In genomic region chr11:120391297-120391696, GRCh38 we compare ENCODE assay signal across 11 cellular contexts. TPM values are rescaled to one million over a fixed set of nuclear protein-coding genes. Genes with fewer than 3 reads are reported as not detected.
A peak's percentile ranks its signal among the peaks of the same experiment; 100 is the strongest.
DNase-seq lines count a peak whose midpoint lies in the region; ATAC-seq, FAIRE-seq and TF ChIP-seq lines count a peak whose summit lies in the region.
"Had no signal": no experiment of that assay in that cellular context is flagged by ENCODE, and none has a peak within 500 bp of the region (broad histone marks: within the 10 kb centered on the region; RNA-seq: fewer than 3 reads in every experiment).

No MANE protein-coding gene starts in this region.

- TF ChIP-seq POLR2A in IMR-90 (IDR thresholded peaks at IDR 0.05; ENCODE audit: low read depth, low read length): no peak
- TF ChIP-seq POLR2A in H1 (IDR thresholded peaks at IDR 0.05; ENCODE audit: control extremely low read depth in 1 of 2, low read depth in 2 of 2, low read length in 2 of 2): no peak
- TF ChIP-seq POLR2A in HepG2 (IDR thresholded peaks at IDR 0.05; ENCODE audit: insufficient read depth in 1 of 2, low read depth in 2 of 2, low read length in 2 of 2): no peak

- H2BK5ac ChIP-seq in IMR-90 (ENCODE audit: low read depth, low read length, poor library complexity, severe bottlenecking): peak overlapping the region; percentile 52
- H2BK5ac ChIP-seq in H1 (ENCODE audit: low read depth, low read length): no peak overlapping the region

- no peak overlapping the region for H3K14ac ChIP-seq in IMR-90 (replicated peaks; ENCODE audit: low read depth, low read length)
- no peak overlapping the region for H3K14ac ChIP-seq in H1 (ENCODE audit: insufficient read length)

- intact Hi-C loops in IMR-90 (cut with micrococcal nuclease): no loop called here
- intact Hi-C loops in HepG2 (cut with micrococcal nuclease; ENCODE audit: unreplicated experiment): loop anchor here (1.0 to 2.0 kb wide), 2 partner anchors 10 to 18 kb away; no protein-coding TSS in a partner anchor

- BruUV-seq in IMR-90 (replicated peaks; lab: Mats Ljungman, UMichigan) (no TSS peak), HepG2 (replicated peaks; lab: Mats Ljungman, UMichigan) (no TSS peak)

- peak; percentile 55 for FAIRE-seq in H1 (lab: Jason Lieb, UNC)
- peak; percentile 48 for FAIRE-seq in HepG2 (lab: Jason Lieb, UNC)

- CTCF ChIA-PET in IMR-90 (lab: Yijun Ruan, JAX): interaction anchor here (0.9 kb wide), 1 partner anchor 8 kb away, joined by 3 read pairs; no protein-coding TSS in a partner anchor
- CTCF ChIA-PET in H1 (lab: Charles Lee; ENCODE audit: partially characterized antibody): interaction anchor here (0.7 to 1.1 kb wide), 4 partner anchors 40 to 96 kb away, joined by 3 read pairs; no protein-coding TSS in a partner anchor
- CTCF ChIA-PET in HepG2 (lab: Yijun Ruan, JAX; ENCODE audit: low intra/inter-chr PET ratio, low total read pairs): no interaction called here

- POLR2A ChIA-PET in IMR-90 (lab: Charles Lee; ENCODE audit: unreplicated experiment): no interaction called here
- POLR2A ChIA-PET in H1 (lab: Charles Lee; ENCODE audit: partially characterized antibody): interaction anchor here (0.8 kb wide), 1 partner anchor 55 kb away, joined by 3 read pairs; the partner anchor contains the start of gene ARHGEF12
- POLR2A ChIA-PET in HepG2 (lab: Yijun Ruan, JAX): interaction anchor here (0.6 to 1.8 kb wide), 6 partner anchors 10 to 676 kb away, joined by 3 to 17 read pairs (median 7); partner anchors contain the start of gene ARHGEF12

- no peaks in the 10 kb centered on the region for H3K23me2 ChIP-seq in H1 (ENCODE audit: low read depth, low read length)

- H3K4ac ChIP-seq in IMR-90 (ENCODE audit: low read depth, low read length): no peak overlapping the region
- no peak overlapping the region for H3K4ac ChIP-seq in H1 (replicated peaks; ENCODE audit: insufficient read length, low read depth, low read length)

- in situ Hi-C loops in IMR-90 (cut with MboI; ENCODE audit: low sequenced_read_pairs) (no loop called here), HepG2 (cut with HindIII; ENCODE audit: extremely low pct_ligation_motif_present, low pct_unique_long_range_greater_than_20kb) (loop anchor here (5.0 kb wide), 1 partner anchor 54 kb away; the partner anchor contains the start of gene ARHGEF12)

- H3K9ac ChIP-seq in IMR-90 (ENCODE audit: low read depth, low read length) (no peak overlapping the region), H1 (replicated peaks in 1 of 4; ENCODE audit: extremely low read depth in 1 of 4, low read depth in 3 of 4, low read length in 3 of 4) (no peak overlapping the region), HepG2 (ENCODE audit: insufficient read depth, low read depth, low read length) (peak overlapping the region; percentile 52)

- H3K9me1 ChIP-seq in IMR-90 (ENCODE audit: insufficient read depth, low read length): no peaks in the 10 kb centered on the region

- H2BK20ac ChIP-seq in IMR-90 (ENCODE audit: low read depth, low read length): no peak overlapping the region
- no peak overlapping the region for H2BK20ac ChIP-seq in H1 (ENCODE audit: low read length)

- H3K4me3 ChIP-seq in IMR-90 (ENCODE audit: insufficient read depth, low read depth, low read length) (no peak overlapping the region), H1 (ENCODE audit: extremely low read depth in 1 of 4, insufficient read depth in 2 of 4, low read depth in 3 of 4, low read length in 4 of 4) (no peak overlapping the region), HepG2 (replicated peaks in 1 of 3; ENCODE audit: insufficient read depth in 1 of 3, low read depth in 2 of 3, low read length in 3 of 3) (peak overlapping the region in 2 of 3 experiments; percentile 38 to 39; a peak in 2 of 6 replicates)
- H3K4me3 ChIP-seq: SJCRH30 had no signal

- no peaks in the 10 kb centered on the region for H3K36me3 ChIP-seq in IMR-90 (ENCODE audit: control insufficient read depth, insufficient read depth, low read length)
- H3K36me3 ChIP-seq in H1 (ENCODE audit: control insufficient read depth in 2 of 4, insufficient read depth in 4 of 4, low read length in 3 of 4): no peaks in the 10 kb centered on the region; a peak in 1 of 8 replicates
- H3K36me3 ChIP-seq in HepG2 (replicated peaks in 1 of 2; ENCODE audit: control insufficient read depth in 1 of 2, insufficient read depth in 2 of 2, low read length in 2 of 2): no peaks in the 10 kb centered on the region
- H3K36me3 ChIP-seq: SJCRH30 had no signal

- DNase-seq in IMR-90: no peak
- DNase-seq in H1 (ENCODE audit: low read depth in 1 of 2, low spot score in 2 of 2): no peak
- peak; percentile 92 for DNase-seq in HepG2 (ENCODE audit: low spot score)
- peak; percentile 81 for DNase-seq in putamen (ENCODE audit: low spot score)
- no peak for DNase-seq in NCI-H748 (lab: John Stamatoyannopoulos, UW; ENCODE audit: unreplicated experiment)
- no peak for DNase-seq in AG20443 (ENCODE audit: low spot score)
- DNase-seq in NCI-H526 (lab: John Stamatoyannopoulos, UW): no peak
- DNase-seq in ureter (ENCODE audit: low spot score): no peak
- DNase-seq: activated CD4-positive, CD25-positive, alpha-beta regulatory T cell treated with anti-CD3 and anti-CD28 coated beads, Interleukin-2, amount 50 U/mL, for 72 hours; activated T-cell treated with anti-CD3 and anti-CD28 coated beads, Interleukin-2, amount 50 U/mL, for 4 hours had no signal

- H3K27me3 ChIP-seq in IMR-90 (ENCODE audit: control insufficient read depth, insufficient read depth, low read length) (no peaks in the 10 kb centered on the region), H1 (replicated peaks in 1 of 4; ENCODE audit: control insufficient read depth in 3 of 4, extremely low read depth in 1 of 4, insufficient read depth in 3 of 4, low read length in 3 of 4) (no peaks in the 10 kb centered on the region), HepG2 (ENCODE audit: control insufficient read depth in 1 of 2, insufficient read depth in 2 of 2, low read length in 2 of 2) (no peaks in the 10 kb centered on the region)
- H3K27me3 ChIP-seq: SJCRH30 had no signal

- no peak overlapping the region; the same call in 1 of the 2 replicates for H3K18ac ChIP-seq in IMR-90 (ENCODE audit: low read depth, low read length)
- no peak overlapping the region for H3K18ac ChIP-seq in H1 (ENCODE audit: extremely low read depth, low read length)

- H3K79me1 ChIP-seq in IMR-90 (ENCODE audit: low read depth in 1 of 2, low read length in 2 of 2): peaks cover 21 to 59% of the 10 kb centered on the region in 2 experiments
- H3K79me1 ChIP-seq in H1 (ENCODE audit: low read depth, low read length): peaks cover 4% of the 10 kb centered on the region; the same call in 1 of the 2 replicates

- ATAC-seq in IMR-90 (ENCODE audit: low read depth): peak; percentile 42; the same call in 1 of the 2 replicates
- peak; percentile 99 for ATAC-seq in HepG2
- ATAC-seq: activated T-cell treated with anti-CD3 and anti-CD28 coated beads, Interleukin-2, amount 50 U/mL, for 4 hours had no signal

- H2AFZ ChIP-seq in IMR-90 (replicated peaks; ENCODE audit: low read length, poor library complexity) (no peak overlapping the region), H1 (ENCODE audit: low read length) (no peak overlapping the region), HepG2 (ENCODE audit: low read length) (no peak overlapping the region)

- H3K56ac ChIP-seq in IMR-90 (ENCODE audit: extremely low read depth, insufficient read depth, low read length): no peak overlapping the region
- H3K56ac ChIP-seq in H1 (replicated peaks; ENCODE audit: insufficient read length, low read depth, low read length): no peak overlapping the region

- TF ChIP-seq EP300 in H1 (IDR thresholded peaks at IDR 0.05; ENCODE audit: borderline replicate concordance in 1 of 2, low read depth in 2 of 2, low read length in 2 of 2) (no peak), HepG2 (IDR thresholded peaks at IDR 0.05; ENCODE audit: low read depth in 2 of 2, low read length in 2 of 2) (no peak), HepG2 (CRISPR knock-in tag; IDR thresholded peaks at IDR 0.05; ENCODE audit: borderline replicate concordance) (no peak)

- H2BK15ac ChIP-seq in IMR-90 (ENCODE audit: low read depth, low read length) (no peak overlapping the region), H1 (ENCODE audit: low read length) (no peak overlapping the region)

- no peak overlapping the region for H3K4me2 ChIP-seq in IMR-90 (ENCODE audit: low read depth, low read length)
- no peak overlapping the region for H3K4me2 ChIP-seq in H1 (ENCODE audit: insufficient read depth in 1 of 2, low read depth in 2 of 2, low read length in 2 of 2)
- H3K4me2 ChIP-seq in HepG2 (ENCODE audit: low read depth, low read length): peak overlapping the region; percentile 68

- H4K8ac ChIP-seq in IMR-90 (ENCODE audit: low read depth in 2 of 2, low read length in 2 of 2) (no peak overlapping the region), H1 (ENCODE audit: extremely low read depth, insufficient read depth, low read length) (no peak overlapping the region)

- no peak overlapping the region for H2BK120ac ChIP-seq in IMR-90 (ENCODE audit: low read depth, low read length)
- H2BK120ac ChIP-seq in H1 (replicated peaks; ENCODE audit: low read depth, low read length): no peak overlapping the region

- H3K23ac ChIP-seq in IMR-90 (ENCODE audit: low read depth, low read length) (no peak overlapping the region), H1 (ENCODE audit: insufficient read length) (no peak overlapping the region)

- no peak overlapping the region for H2AK5ac ChIP-seq in IMR-90 (ENCODE audit: low read depth, low read length)
- no peak overlapping the region for H2AK5ac ChIP-seq in H1 (ENCODE audit: low read depth, low read length)

- H4K91ac ChIP-seq in IMR-90 (ENCODE audit: insufficient read depth, low read depth, low read length) (no peak overlapping the region), H1 (replicated peaks; ENCODE audit: insufficient read length, low read length) (no peak overlapping the region)

- H3K79me2 ChIP-seq in H1 (ENCODE audit: control insufficient read depth in 1 of 2, insufficient read depth in 2 of 2, low read length in 2 of 2) (peaks cover 0 to 59% of the 10 kb centered on the region in 2 experiments; a peak in 2 of 4 replicates), HepG2 (ENCODE audit: insufficient read depth, low read length) (peaks cover 88% of the 10 kb centered on the region)

- H4K5ac ChIP-seq in IMR-90 (ENCODE audit: low read depth, low read length) (no peak overlapping the region), H1 (ENCODE audit: insufficient read length, low read depth, low read length) (no peak overlapping the region)

- TF ChIP-seq CTCF in IMR-90 (conservative IDR thresholded peaks at IDR 0.05; ENCODE audit: low read depth, low read length) (no peak), H1 (IDR thresholded peaks at IDR 0.05; ENCODE audit: control extremely low read depth in 1 of 3, insufficient read depth in 1 of 3, low read depth in 1 of 3, low read length in 3 of 3) (no peak), HepG2 (CRISPR knock-in tag; IDR thresholded peaks at IDR 0.05) (no peak)

- H3K9me3 ChIP-seq in IMR-90 (ENCODE audit: control insufficient read depth, insufficient read depth, low read length): no peaks in the 10 kb centered on the region
- peaks cover 4 to 6% of the 10 kb centered on the region in 2 experiments; a peak in 1 of 4 replicates for H3K9me3 ChIP-seq in H1 (ENCODE audit: insufficient read depth in 2 of 2, low read depth in 1 of 2, low read length in 1 of 2)
- H3K9me3 ChIP-seq in HepG2 (ENCODE audit: low read length): no peaks in the 10 kb centered on the region
- H3K9me3 ChIP-seq: SJCRH30 had no signal

- H2AK9ac ChIP-seq in IMR-90 (replicated peaks; ENCODE audit: low read depth, low read length, poor library complexity): no peak overlapping the region

- TF ChIP-seq RAD21 in IMR-90 (IDR thresholded peaks at IDR 0.05; ENCODE audit: low read length) (no peak), H1 (IDR thresholded peaks at IDR 0.05 in 1 of 2, conservative IDR thresholded peaks at IDR 0.05 in 1 of 2; ENCODE audit: low read depth in 2 of 2, low read length in 2 of 2) (no peak), HepG2 (CRISPR knock-in tag; IDR thresholded peaks at IDR 0.05) (no peak)

- H2BK12ac ChIP-seq in H1 (ENCODE audit: low read depth, low read length): no peak overlapping the region

- dilution Hi-C loops in IMR-90 (cut with HindIII; ENCODE audit: low sequenced_read_pairs, unreplicated experiment): no loop called here

- no peak overlapping the region for H3K27ac ChIP-seq in IMR-90 (ENCODE audit: insufficient read depth, low read length)
- no peak overlapping the region for H3K27ac ChIP-seq in H1 (ENCODE audit: low read depth, low read length)
- peak overlapping the region; percentile 82 for H3K27ac ChIP-seq in HepG2 (ENCODE audit: extremely low read length, insufficient read depth, low read length)
- H3K27ac ChIP-seq: SJCRH30 had no signal

- H4K20me1 ChIP-seq in IMR-90 (ENCODE audit: insufficient read depth, low read length) (peaks cover 44% of the 10 kb centered on the region; the same call in 1 of the 2 replicates), H1 (replicated peaks in 1 of 2; ENCODE audit: control insufficient read depth in 1 of 2, insufficient read depth in 2 of 2, low read length in 2 of 2) (peaks cover 0 to 3% of the 10 kb centered on the region in 2 experiments), HepG2 (ENCODE audit: insufficient read depth, low read length) (peaks cover 5% of the 10 kb centered on the region)

- peaks cover 8% of the 10 kb centered on the region for H3K4me1 ChIP-seq in IMR-90 (ENCODE audit: control insufficient read depth, insufficient read depth, low read length)
- H3K4me1 ChIP-seq in H1 (replicated peaks in 1 of 4; ENCODE audit: control insufficient read depth in 3 of 4, insufficient read depth in 4 of 4, low read length in 3 of 4): peaks cover 0 to 3% (median 0%) of the 10 kb centered on the region in 4 experiments; a peak in 1 of 7 replicates
- H3K4me1 ChIP-seq in HepG2 (ENCODE audit: insufficient read depth, low read length): peaks cover 72% of the 10 kb centered on the region
- H3K4me1 ChIP-seq: SJCRH30 had no signal

RNA-seq across cellular contexts. Expression of gene ARHGEF12, which starts 55.1 kb away (rescaled TPM):
- total RNA-seq in IMR-90 (2012; rRNA removed) (115 and 131 TPM in 2 replicates), HepG2 (2016; rRNA removed; fragmentation: Illumina TruSeq; extraction: Trizol) (54.4 and 72.2 TPM in 2 replicates), ureter (163 TPM)
- polyA plus RNA-seq in IMR-90 (2012; rRNA removed) (20.0 and 25.5 TPM in 2 replicates), H1 (2011; rRNA removed) (3.7 and 5.1 TPM in 2 replicates), HepG2 (2011; rRNA removed) (16.2 and 17.9 TPM in 2 replicates)
- polyA plus RNA-seq in IMR-90 (2012; cell fraction: cytosol; rRNA removed): 4.8 and 7.0 TPM in 2 replicates
- polyA plus RNA-seq in IMR-90 (2012; cell fraction: nucleus; rRNA removed; ENCODE audit: low replicate concordance): 4.6 and 29.2 TPM in 2 replicates
- total RNA-seq in H1 (2021; fragmentation: NEBNext Ultra II Directional; extraction: Animal tissue kit (Norgen Biotek cat#: 25700)): 31.2 and 33.7 TPM in 2 replicates
- 7.2 TPM for polyA plus RNA-seq in H1 (2011; cell fraction: cytosol; rRNA removed)
- 7.9 TPM for polyA plus RNA-seq in H1 (2011; cell fraction: nucleus; rRNA removed)
- 9.8 to 15.0 TPM (median 12.8 TPM) in 4 replicates for polyA plus RNA-seq in H1 (2012, experiment 1 of 2)
- 0.60 TPM for polyA plus RNA-seq in H1 (2012, experiment 2 of 2)
- 10.5 TPM for polyA plus RNA-seq in H1 (2013, experiment 1 of 2)
- 10.2 TPM for polyA plus RNA-seq in H1 (2013, experiment 2 of 2)
- 32.5 and 43.1 TPM in 2 replicates for polyA minus RNA-seq in H1 (2011; rRNA and poly(A)+ RNA removed)
- polyA minus RNA-seq in H1 (2011; cell fraction: cytosol; rRNA and poly(A)+ RNA removed): 21.2 TPM
- polyA minus RNA-seq in H1 (2011; cell fraction: nucleus; rRNA and poly(A)+ RNA removed): 57.4 TPM
- 23.8 and 24.8 TPM in 2 replicates for total RNA-seq in HepG2 (2016; cell fraction: cytosol; rRNA removed; fragmentation: Illumina TruSeq; extraction: Trizol; ENCODE audit: low read depth)
- total RNA-seq in HepG2 (2016; cell fraction: insoluble cytoplasmic fraction; rRNA removed; fragmentation: Illumina TruSeq; extraction: Trizol): 51.9 and 66.9 TPM in 2 replicates
- 27.8 and 29.0 TPM in 2 replicates for total RNA-seq in HepG2 (2016; cell fraction: membrane; rRNA removed; fragmentation: Illumina TruSeq; extraction: Trizol)
- total RNA-seq in HepG2 (2016; cell fraction: nucleus; rRNA removed; fragmentation: Illumina TruSeq; extraction: Trizol): 65.7 and 68.9 TPM in 2 replicates
- polyA plus RNA-seq in HepG2 (2011; cell fraction: cytosol; rRNA removed): 10.1 and 15.9 TPM in 2 replicates
- polyA plus RNA-seq in HepG2 (2011; cell fraction: nucleus; rRNA removed): 18.6 and 22.0 TPM in 2 replicates
- 30.2 and 31.4 TPM in 2 replicates for polyA plus RNA-seq in HepG2 (2012)
- polyA plus RNA-seq in HepG2 (2016; cell fraction: cytosol; fragmentation: Illumina TruSeq; extraction: Trizol; ENCODE audit: low read depth): 0.95 and 1.2 TPM in 2 replicates
- 35.8 and 36.1 TPM in 2 replicates for polyA plus RNA-seq in HepG2 (2016; cell fraction: insoluble cytoplasmic fraction; fragmentation: Illumina TruSeq; extraction: Trizol; ENCODE audit: low read depth)
- 5.1 and 6.3 TPM in 2 replicates for polyA plus RNA-seq in HepG2 (2016; cell fraction: membrane; fragmentation: Illumina TruSeq; extraction: Trizol; ENCODE audit: low read depth)
- 31.1 and 33.7 TPM in 2 replicates for polyA plus RNA-seq in HepG2 (2016; cell fraction: nucleus; fragmentation: Illumina TruSeq; extraction: Trizol; ENCODE audit: insufficient read depth, low read depth)
- polyA minus RNA-seq in HepG2 (2011; rRNA and poly(A)+ RNA removed; ENCODE audit: low replicate concordance): 46.5 and 46.8 TPM in 2 replicates
- 52.1 and 66.1 TPM in 2 replicates for polyA minus RNA-seq in HepG2 (2011; cell fraction: cytosol; rRNA and poly(A)+ RNA removed)
- 151 and 164 TPM in 2 replicates for polyA minus RNA-seq in HepG2 (2011; cell fraction: nucleus; rRNA and poly(A)+ RNA removed)

Comparison
In these comparisons a context has a peak if more than half of its experiments do, and no peak if none do; other contexts are left out.
1. DNase-seq: peak in HepG2 (single experiment) and putamen (single experiment); none in IMR-90 (single experiment), H1 (0 of 2), NCI-H748 (single experiment), AG20443 (single experiment), NCI-H526 (0 of 2) and ureter (single experiment).
2. H3K4me3 ChIP-seq: peak in HepG2 (2 of 3); none in IMR-90 (single experiment) and H1 (0 of 4).